In the genomic region with DNA sequence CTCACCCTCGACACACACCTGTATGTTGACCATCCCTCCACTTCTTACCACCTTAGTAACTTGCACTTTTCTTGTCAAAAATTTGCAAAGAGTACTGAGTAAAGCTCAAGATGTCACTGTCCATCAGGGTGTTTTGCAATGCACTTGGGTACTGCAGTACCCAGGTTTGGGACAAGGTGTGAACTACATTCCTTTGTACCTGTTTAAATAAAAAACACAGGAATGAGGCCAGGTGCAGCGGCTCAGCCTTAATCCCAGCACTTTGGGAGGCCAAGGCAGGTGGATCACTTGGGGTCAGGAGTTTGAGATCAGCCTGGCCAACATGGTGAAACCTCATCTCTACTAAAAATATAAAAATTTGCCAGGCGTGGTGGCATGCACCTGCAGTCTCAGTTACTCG, we compare ENCODE assay signal across 2 cellular contexts. TPM values are rescaled to one million over a fixed set of nuclear protein-coding genes. Genes with fewer than 3 reads are reported as not detected.
"Had no signal": no experiment of that assay in that cellular context is flagged by ENCODE, and none has a peak within 500 bp of the region (broad histone marks: within the 10 kb centered on the region; RNA-seq: fewer than 3 reads in every experiment).

No MANE protein-coding gene starts in this region.

RNA-seq across cellular contexts. Expression of a gene that starts 27.8 kb away (rescaled TPM):
- total RNA-seq: chondrocyte, fibroblast of villous mesenchyme had no signal
